Comparison of ENCODE assay signal across 10 cellular contexts in the genomic region with DNA sequence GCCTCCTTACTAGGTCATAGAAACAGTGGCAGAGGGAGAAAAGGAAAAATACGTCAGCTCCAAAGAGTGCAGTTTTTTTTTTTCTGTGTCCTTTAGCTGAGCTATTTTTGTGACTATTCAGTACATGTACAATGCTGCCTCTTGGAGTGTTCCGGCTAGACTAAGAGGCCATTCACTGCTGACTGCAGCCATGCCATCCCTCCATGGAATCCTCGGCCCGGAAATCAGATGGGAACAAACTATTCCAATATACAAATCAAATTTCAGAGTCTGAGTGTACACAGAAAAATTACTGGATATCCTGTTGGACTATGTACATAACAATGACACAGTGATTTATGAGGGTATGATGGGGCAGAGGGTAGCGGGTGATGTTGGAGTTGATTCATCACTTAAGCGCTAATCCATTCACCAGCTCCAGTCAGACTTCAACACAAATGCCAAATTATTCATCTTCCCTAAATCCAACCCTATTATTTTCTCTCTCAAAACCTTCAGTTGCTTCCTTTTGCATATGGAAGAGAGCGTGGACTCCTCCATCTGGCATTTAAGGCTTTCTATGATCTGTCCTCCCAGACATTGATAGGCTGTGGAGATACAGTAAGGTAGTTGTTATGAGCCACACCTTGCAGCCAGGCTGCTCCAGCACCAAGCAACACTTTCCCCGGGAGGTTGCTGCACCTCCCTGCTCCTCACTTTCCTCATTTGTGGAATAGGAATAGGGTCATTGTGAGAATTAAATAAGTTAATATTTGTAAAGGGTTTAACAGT.
A peak's percentile ranks its signal among the peaks of the same experiment; 100 is the strongest.
DNase-seq lines count a peak whose midpoint lies in the region; ATAC-seq and TF ChIP-seq lines count a peak whose summit lies in the region.
"Had no signal": no experiment of that assay in that cellular context is flagged by ENCODE, and none has a peak within 500 bp of the region (broad histone marks: within the 10 kb centered on the region; RNA-seq: fewer than 3 reads in every experiment).

No MANE protein-coding gene starts in this region.

- H3K27ac Mint-ChIP-seq in activated CD4-positive, alpha-beta T cell treated with anti-CD3 and anti-CD28 coated beads, Interleukin-2, amount 10 ng/mL, durations not matched to agents 24 days and 14 days: no peak overlapping the region
- peak overlapping the region in 1 of 10 donors; percentile 54 for H3K27ac Mint-ChIP-seq in naive thymus-derived CD8-positive, alpha-beta T cell
- H3K27ac Mint-ChIP-seq: natural killer cell had no signal

- peaks cover 69% of the 10 kb centered on the region for H3K4me1 ChIP-seq in mesodermal cell (ENCODE audit: control insufficient read depth, insufficient read depth, low read length, poor library complexity, severe bottlenecking)
- H3K4me1 ChIP-seq: BE2C had no signal

- H3K9me3 Mint-ChIP-seq in activated CD4-positive, alpha-beta T cell treated with anti-CD3 and anti-CD28 coated beads, Interleukin-2, amount 10 ng/mL, durations not matched to agents 24 days and 14 days: no peaks in the 10 kb centered on the region
- no peaks in the 10 kb centered on the region for H3K9me3 Mint-ChIP-seq in naive thymus-derived CD8-positive, alpha-beta T cell
- H3K9me3 Mint-ChIP-seq: natural killer cell had no signal

- H3K36me3 ChIP-seq in mesodermal cell (ENCODE audit: control insufficient read depth, insufficient read depth, low read length): peaks cover 4% of the 10 kb centered on the region
- H3K36me3 ChIP-seq: BE2C had no signal

- no peak overlapping the region for H3K4me3 Mint-ChIP-seq in activated CD4-positive, alpha-beta T cell treated with anti-CD3 and anti-CD28 coated beads, Interleukin-2, amount 10 ng/mL, durations not matched to agents 24 days and 14 days
- no peak overlapping the region for H3K4me3 Mint-ChIP-seq in naive thymus-derived CD8-positive, alpha-beta T cell
- H3K4me3 Mint-ChIP-seq: natural killer cell had no signal

- ATAC-seq in Right ventricle myocardium inferior: peak; percentile 65
- ATAC-seq in GM19395 (IDR thresholded peaks at IDR 0.05; ENCODE audit: unreplicated experiment): no peak
- ATAC-seq in naive thymus-derived CD8-positive, alpha-beta T cell: no peak
- ATAC-seq in HG02623 (IDR thresholded peaks at IDR 0.05; ENCODE audit: unreplicated experiment): no peak
- ATAC-seq: natural killer cell had no signal

- 90 to 94% methylated on average over 1 to 3 of the region's 8 CpGs for WGBS in mesodermal cell (ENCODE audit: insufficient coverage in 2 of 2), 2 experiments

- DNase-seq in Right ventricle myocardium inferior (ENCODE audit: missing footprints) (no peak), cardiac septum (ENCODE audit: low spot score) (no peak), dorsolateral prefrontal cortex (peak in 6 of 10 donors; percentile 52 to 76 (median 60))
- DNase-seq in activated CD4-positive, alpha-beta T cell treated with anti-CD3 and anti-CD28 coated beads, Interleukin-2, amount 10 ng/mL, durations not matched to agents 24 days and 14 days: no peak
- DNase-seq in naive thymus-derived CD8-positive, alpha-beta T cell: no peak
- DNase-seq: BE2C, natural killer cell had no signal

- H3K4me3 ChIP-seq in dorsolateral prefrontal cortex: peak overlapping the region in 26 of 59 donors; percentile 2 to 50 (median 18)
- no peak overlapping the region for H3K4me3 ChIP-seq in mesodermal cell (ENCODE audit: extremely low read depth, insufficient read depth, low read length, poor library complexity, severe bottlenecking)

- H3K27me3 Mint-ChIP-seq in activated CD4-positive, alpha-beta T cell treated with anti-CD3 and anti-CD28 coated beads, Interleukin-2, amount 10 ng/mL, durations not matched to agents 24 days and 14 days: no peaks in the 10 kb centered on the region
- H3K27me3 Mint-ChIP-seq in naive thymus-derived CD8-positive, alpha-beta T cell: no peaks in the 10 kb centered on the region

- peaks cover 20% of the 10 kb centered on the region for H3K36me3 Mint-ChIP-seq in activated CD4-positive, alpha-beta T cell treated with anti-CD3 and anti-CD28 coated beads, Interleukin-2, amount 10 ng/mL, durations not matched to agents 24 days and 14 days (ENCODE audit: low read depth)
- peaks cover 0 to 2% (median 0%) of the 10 kb centered on the region in 3 donors for H3K36me3 Mint-ChIP-seq in naive thymus-derived CD8-positive, alpha-beta T cell
- H3K36me3 Mint-ChIP-seq: natural killer cell had no signal

- POLR2A ChIA-PET in naive thymus-derived CD8-positive, alpha-beta T cell (lab: Charles Lee): no interaction called here

- no peaks in the 10 kb centered on the region for H3K27me3 ChIP-seq in dorsolateral prefrontal cortex
- H3K27me3 ChIP-seq: BE2C had no signal

- intact Hi-C loops in Right ventricle myocardium inferior (cut with DNase I) (loop anchor here (5.0 kb wide), 1 partner anchor 521 kb away; no protein-coding TSS in a partner anchor), cardiac septum (cut with DNase I) (loop anchor here (2.0 to 10.0 kb wide), 5 partner anchors 86 to 692 kb away; a partner anchor contains a TSS), dorsolateral prefrontal cortex (cut with DNase I) (loop anchor here (2.0 to 10.0 kb wide), 5 partner anchors 108 to 689 kb away; a partner anchor contains a TSS)
- intact Hi-C loops in activated CD4-positive, alpha-beta T cell treated with anti-CD3 and anti-CD28 coated beads, Interleukin-2, amount 10 ng/mL, durations not matched to agents 24 days and 14 days (cut with micrococcal nuclease): no loop called here

- TF ChIP-seq CTCF in dorsolateral prefrontal cortex (IDR thresholded peaks at IDR 0.05 in 54 of 56, conservative IDR thresholded peaks at IDR 0.05 in 2 of 56; ENCODE audit: low read depth in 1 of 56, partially characterized antibody in 56 of 56): peak in 18 of 56 donors; percentile 6 to 41 (median 20)

- peaks cover 16% of the 10 kb centered on the region for H3K4me1 Mint-ChIP-seq in activated CD4-positive, alpha-beta T cell treated with anti-CD3 and anti-CD28 coated beads, Interleukin-2, amount 10 ng/mL, durations not matched to agents 24 days and 14 days
- peaks cover 0 to 9% (median 4%) of the 10 kb centered on the region in 4 donors for H3K4me1 Mint-ChIP-seq in naive thymus-derived CD8-positive, alpha-beta T cell

- no peaks in the 10 kb centered on the region for H3K9me3 ChIP-seq in mesodermal cell (ENCODE audit: control insufficient read depth, low read length)
- H3K9me3 ChIP-seq: BE2C had no signal

- H3K27ac ChIP-seq in dorsolateral prefrontal cortex (peak overlapping the region; percentile 27 to 95 (median 82)), mesodermal cell (ENCODE audit: low read depth, low read length, severe bottlenecking) (peak overlapping the region; percentile 2)

Comparison
In these comparisons a context has a peak if more than half of its experiments do, and no peak if none do; other contexts are left out.
1. DNase-seq: peak in dorsolateral prefrontal cortex (6 of 10); none in Right ventricle myocardium inferior (single experiment), cardiac septum (single experiment), activated CD4-positive, alpha-beta T cell treated with anti-CD3 and anti-CD28 coated beads, Interleukin-2, amount 10 ng/mL, durations not matched to agents 24 days and 14 days (single experiment) and naive thymus-derived CD8-positive, alpha-beta T cell (0 of 10).